ENCODE assay signal across 25 cellular contexts in the genomic region with DNA sequence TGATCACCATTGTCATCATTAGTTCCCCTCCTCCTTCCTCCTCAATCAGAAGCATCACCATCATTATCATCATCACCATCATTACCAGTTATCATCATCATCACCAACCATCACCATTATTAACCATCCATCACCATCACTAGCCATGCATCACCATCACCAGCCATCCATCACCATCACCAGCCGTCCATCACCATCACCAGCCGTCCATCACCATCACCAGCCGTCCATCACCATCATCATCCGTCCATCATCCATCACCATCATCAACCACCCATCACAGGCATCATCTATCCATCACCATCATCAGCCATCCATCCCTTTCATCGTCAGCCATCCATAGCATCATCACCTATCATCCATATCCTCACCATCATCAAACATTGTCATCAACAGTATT.
"Had no signal": no experiment of that assay in that cellular context is flagged by ENCODE, and none has a peak within 500 bp of the region (broad histone marks: within the 10 kb centered on the region; RNA-seq: fewer than 3 reads in every experiment).

No MANE protein-coding gene starts in this region.

- H3K27me3 Mint-ChIP-seq: effector memory CD8-positive, alpha-beta T cell; naive thymus-derived CD4-positive, alpha-beta T cell had no signal

- H3K4me1 ChIP-seq: gastrocnemius medialis, left lung, right atrium auricular region, tibial nerve, upper lobe of right lung had no signal

- H3K4me3 ChIP-seq: gastrocnemius medialis, left lung, mucosa of descending colon, prostate gland, right atrium auricular region, sigmoid colon, thoracic aorta, tibial nerve, upper lobe of right lung, vagina had no signal

- ATAC-seq: effector memory CD8-positive, alpha-beta T cell; gastrocnemius medialis; left lung; mucosa of descending colon; naive thymus-derived CD4-positive, alpha-beta T cell; stimulated activated effector memory CD8-positive, alpha-beta T cell treated with anti-CD3 and anti-CD28 coated beads, Interleukin-12 subunit alpha, Interleukin-12 subunit beta, amount 100 ng/mL, for 72 hours; upper lobe of right lung had no signal

- DNase-seq: cortex of kidney; effector memory CD8-positive, alpha-beta T cell; gastrocnemius medialis; head of caudate nucleus; left cardiac atrium; left lung; mesenchymal stem cell; mucosa of descending colon; naive thymus-derived CD4-positive, alpha-beta T cell; nucleus accumbens; stimulated activated CD4-positive, alpha-beta T cell treated with anti-CD3 and anti-CD28 coated beads, Interleukin-2, amount 100 ng/mL, for 24 hours; stimulated activated CD4-positive, alpha-beta T cell treated with anti-CD3 and anti-CD28 coated beads, Interleukin-4, amount 100 ng/mL, for 24 hours; stimulated activated naive CD4-positive, alpha-beta T cell treated with Interleukin-2 at 50 U/mL for 16 hours; upper lobe of right lung had no signal

- H3K36me3 ChIP-seq: gastrocnemius medialis, prostate gland, right atrium auricular region, sigmoid colon, thoracic aorta, upper lobe of right lung, vagina had no signal

- H3K9me3 Mint-ChIP-seq: effector memory CD8-positive, alpha-beta T cell; mesothelial cell of epicardium; nephron; stimulated activated effector memory CD8-positive, alpha-beta T cell treated with anti-CD3 and anti-CD28 coated beads, Interleukin-12 subunit alpha, Interleukin-12 subunit beta, amount 100 ng/mL, for 72 hours had no signal

- H3K9me3 ChIP-seq: gastrocnemius medialis, left lung, mucosa of descending colon, prostate gland, right atrium auricular region, sigmoid colon, thoracic aorta, tibial nerve, upper lobe of right lung, vagina had no signal

- H3K27ac Mint-ChIP-seq: effector memory CD8-positive, alpha-beta T cell; mesothelial cell of epicardium; nephron; stimulated activated effector memory CD8-positive, alpha-beta T cell treated with anti-CD3 and anti-CD28 coated beads, Interleukin-12 subunit alpha, Interleukin-12 subunit beta, amount 100 ng/mL, for 72 hours had no signal

- H3K36me3 Mint-ChIP-seq: stimulated activated effector memory CD8-positive, alpha-beta T cell treated with anti-CD3 and anti-CD28 coated beads, Interleukin-12 subunit alpha, Interleukin-12 subunit beta, amount 100 ng/mL, for 72 hours had no signal

- H3K27ac ChIP-seq: gastrocnemius medialis, left lung, prostate gland, right atrium auricular region, sigmoid colon, thoracic aorta, tibial nerve, upper lobe of right lung, vagina had no signal

- FAIRE-seq: endometrium, islet of Langerhans had no signal

- H3K27me3 ChIP-seq: gastrocnemius medialis, left lung, right atrium auricular region, sigmoid colon, tibial nerve, upper lobe of right lung, vagina had no signal

- H3K4me3 Mint-ChIP-seq: effector memory CD8-positive, alpha-beta T cell; mesothelial cell of epicardium; naive thymus-derived CD4-positive, alpha-beta T cell; nephron; stimulated activated effector memory CD8-positive, alpha-beta T cell treated with anti-CD3 and anti-CD28 coated beads, Interleukin-12 subunit alpha, Interleukin-12 subunit beta, amount 100 ng/mL, for 72 hours had no signal
